ENCODE assay signal across 9 cellular contexts in genomic region chr3:149771652-149772271, GRCh38. TPM values are rescaled to one million over a fixed set of nuclear protein-coding genes. Genes with fewer than 3 reads are reported as not detected.
DNase-seq lines count a peak whose midpoint lies in the region; ATAC-seq, FAIRE-seq and TF ChIP-seq lines count a peak whose summit lies in the region.
"Had no signal": no experiment of that assay in that cellular context is flagged by ENCODE, and none has a peak within 500 bp of the region (broad histone marks: within the 10 kb centered on the region; RNA-seq: fewer than 3 reads in every experiment).

No MANE protein-coding gene starts in this region.

- TF ChIP-seq CTCF in HCT116 (IDR thresholded peaks at IDR 0.05 in 2 of 3, conservative IDR thresholded peaks at IDR 0.05 in 1 of 3; ENCODE audit: borderline replicate concordance in 1 of 3, insufficient read depth in 1 of 3, low read depth in 2 of 3, low read length in 2 of 3) (peak; percentile 78 to 87 (median 81)), fibroblast of pulmonary artery (IDR thresholded peaks at IDR 0.05; ENCODE audit: low read length, missing control alignments) (peak; percentile 92), progenitor cell of endocrine pancreas (IDR thresholded peaks at IDR 0.05; ENCODE audit: unreplicated experiment) (peak; percentile 75)

- no peak for TF ChIP-seq POLR2A in HCT116 (IDR thresholded peaks at IDR 0.05; ENCODE audit: borderline replicate concordance, extremely low read depth, insufficient read depth, insufficient read length)

- H3K36me3 Mint-ChIP-seq in progenitor cell of endocrine pancreas (ENCODE audit: insufficient read depth): no peaks in the 10 kb centered on the region
- H3K36me3 Mint-ChIP-seq: activated naive CD4-positive, alpha-beta T cell treated with anti-CD3 and anti-CD28 coated beads, Interleukin-2, amount 50 U/mL, for 24 hours had no signal

- no peaks in the 10 kb centered on the region for H3K9me2 ChIP-seq in HCT116 (ENCODE audit: insufficient read depth)

- H3K9ac ChIP-seq in HCT116 (ENCODE audit: low read length): no peak overlapping the region

- H4K20me1 ChIP-seq in HCT116 (ENCODE audit: insufficient read depth): no peaks in the 10 kb centered on the region

- H3K9me3 ChIP-seq in HCT116 (ENCODE audit: control insufficient read depth in 1 of 2, insufficient read depth in 1 of 2, low read depth in 1 of 2, low read length in 2 of 2): no peaks in the 10 kb centered on the region

- ATAC-seq in HCT116 (peak; percentile 97), HG02610 (IDR thresholded peaks at IDR 0.05; ENCODE audit: unreplicated experiment) (no peak), HG02571 (IDR thresholded peaks at IDR 0.05; ENCODE audit: unreplicated experiment) (no peak)

- H3K4me1 ChIP-seq in HCT116 (ENCODE audit: control insufficient read depth in 1 of 2, insufficient read depth in 2 of 2, low read length in 2 of 2): no peaks in the 10 kb centered on the region

- H3K27me3 Mint-ChIP-seq in progenitor cell of endocrine pancreas: no peaks in the 10 kb centered on the region

- no peak overlapping the region for H2AFZ ChIP-seq in HCT116 (ENCODE audit: low read depth, low read length, poor library complexity, severe bottlenecking)

- H3K4me1 Mint-ChIP-seq in progenitor cell of endocrine pancreas (ENCODE audit: low read depth): no peaks in the 10 kb centered on the region
- H3K4me1 Mint-ChIP-seq: activated naive CD4-positive, alpha-beta T cell treated with anti-CD3 and anti-CD28 coated beads, Interleukin-2, amount 50 U/mL, for 24 hours had no signal

- CTCF ChIA-PET in HCT116 (lab: Charles Lee): interaction anchor here (0.6 to 3.9 kb wide), 24 partner anchors 8 to 577 kb away, joined by 3 to 32 read pairs (median 4); partner anchors contain the start of genes ANKUB1, COMMD2 and WWTR1

- no peak overlapping the region for H3K27ac Mint-ChIP-seq in progenitor cell of endocrine pancreas
- H3K27ac Mint-ChIP-seq: activated naive CD4-positive, alpha-beta T cell treated with anti-CD3 and anti-CD28 coated beads, Interleukin-2, amount 50 U/mL, for 24 hours had no signal

- H3K27me3 ChIP-seq in HCT116 (ENCODE audit: insufficient read depth, low read length): no peaks in the 10 kb centered on the region

- H3K4me3 Mint-ChIP-seq in progenitor cell of endocrine pancreas (ENCODE audit: low read depth): no peak overlapping the region
- H3K4me3 Mint-ChIP-seq: activated naive CD4-positive, alpha-beta T cell treated with anti-CD3 and anti-CD28 coated beads, Interleukin-2, amount 50 U/mL, for 24 hours had no signal

- intact Hi-C loops in HCT116 (cut with micrococcal nuclease): loop anchor here (1.0 kb wide), 2 partner anchors 259 to 277 kb away; no protein-coding TSS in a partner anchor

- no peaks in the 10 kb centered on the region for H3K9me3 Mint-ChIP-seq in progenitor cell of endocrine pancreas (ENCODE audit: low read depth)
- H3K9me3 Mint-ChIP-seq: activated naive CD4-positive, alpha-beta T cell treated with anti-CD3 and anti-CD28 coated beads, Interleukin-2, amount 50 U/mL, for 24 hours had no signal

- H3K4me2 ChIP-seq in HCT116 (ENCODE audit: low read length): no peak overlapping the region

- peak; percentile 33 for DNase-seq in HCT116 (ENCODE audit: low read depth, low spot score)
- DNase-seq in NCI-H446 (lab: John Stamatoyannopoulos, UW): peak; percentile 6 to 66
- peak; percentile 12 for DNase-seq in activated CD8-positive, alpha-beta memory T cell treated with anti-CD3 and anti-CD28 coated beads, Interleukin-2, amount 50 U/mL, for 24 hours (ENCODE audit: extremely low read depth)
- DNase-seq in fibroblast of pulmonary artery (ENCODE audit: low read depth): peak; percentile 54
- DNase-seq in progenitor cell of endocrine pancreas (ENCODE audit: low spot score, unreplicated experiment): peak; percentile 14

- POLR2A ChIA-PET in HCT116 (lab: Charles Lee): no interaction called here

- BruUV-seq in HCT116 (replicated peaks; lab: Mats Ljungman, UMichigan): no TSS peak

- H3K36me3 ChIP-seq in HCT116 (ENCODE audit: control insufficient read depth in 1 of 2, insufficient read depth in 2 of 2, low read length in 2 of 2): no peaks in the 10 kb centered on the region

- H3K27ac ChIP-seq in HCT116 (ENCODE audit: low read depth, low read length): no peak overlapping the region

- FAIRE-seq in G401.6 (lab: Jason Lieb, UNC): peak; percentile 72

- peak; percentile 74 for TF ChIP-seq RAD21 in HCT116 (IDR thresholded peaks at IDR 0.05; ENCODE audit: low read depth)

- RAD21 ChIA-PET in HCT116 (lab: Charles Lee; ENCODE audit: low non-redundant PET in 1 of 2, low total read pairs in 2 of 2, uncharacterized antibody in 2 of 2, unreplicated experiment in 2 of 2): interaction anchor here (0.8 to 1.0 kb wide), 3 partner anchors 37 to 258 kb away, joined by 3 to 5 read pairs (median 3); no protein-coding TSS in a partner anchor

- H3K4me3 ChIP-seq in HCT116 (replicated peaks in 1 of 2; ENCODE audit: low read depth in 1 of 2, low read length in 2 of 2) (no peak overlapping the region), fibroblast of pulmonary artery (replicated peaks; ENCODE audit: low read depth, low read length) (no peak overlapping the region)

- H3K79me2 ChIP-seq in HCT116 (ENCODE audit: insufficient read depth, low read length): no peaks in the 10 kb centered on the region

TF ChIP-seq in HCT116, 20 proteins besides CTCF, POLR2A, EP300 and RAD21:
- TF ChIP-seq JUND (IDR thresholded peaks at IDR 0.05) (no peak), CBX3 (IDR thresholded peaks at IDR 0.05; ENCODE audit: low read depth) (0 out of 2 replicates have a peak, but pooled peaks have one; percentile 38)

RNA-seq across cellular contexts. Expression of gene COMMD2, which starts 19.5 kb away (rescaled TPM):
- 35.5 TPM for total RNA-seq in HCT116 (2021; ENCODE audit: unreplicated experiment)
- polyA plus RNA-seq in HCT116 (2012): 16.7 and 18.7 TPM in 2 replicates
- 55.3 and 60.8 TPM in 2 replicates for total RNA-seq in progenitor cell of endocrine pancreas

RNA-seq across cellular contexts. Expression of gene ANKUB1, which starts 20.6 kb away (rescaled TPM):
- total RNA-seq in HCT116 (2021; ENCODE audit: unreplicated experiment): not detected
- 0.04 TPM in 1 of 2 replicates, not detected in the other for polyA plus RNA-seq in HCT116 (2012)
- not detected in 2 replicates for total RNA-seq in progenitor cell of endocrine pancreas

RNA-seq across cellular contexts. Expression of gene RNF13, which starts 41.3 kb away (rescaled TPM):
- total RNA-seq in HCT116 (2021; ENCODE audit: unreplicated experiment) (39.9 TPM), progenitor cell of endocrine pancreas (29.8 and 31.1 TPM in 2 replicates)
- polyA plus RNA-seq in HCT116 (2012): 20.5 and 24.8 TPM in 2 replicates
